ENCODE assay signal across 10 cellular contexts in the genomic region with DNA sequence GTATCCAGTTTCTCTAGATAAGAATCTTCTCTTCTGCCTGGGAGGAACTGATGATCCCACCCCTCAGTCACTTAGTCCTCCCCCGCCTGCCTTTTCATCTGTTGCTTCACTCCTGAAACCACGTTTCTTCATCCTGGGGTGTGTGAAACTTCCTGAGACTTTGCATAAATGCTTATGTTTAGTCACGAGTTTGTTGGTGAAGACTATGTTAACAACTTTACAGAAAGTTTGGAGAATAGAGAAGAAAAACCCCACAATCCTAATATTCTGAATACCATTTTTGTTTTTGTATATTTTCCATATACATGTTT. TPM values are rescaled to one million over a fixed set of nuclear protein-coding genes. Genes with fewer than 3 reads are reported as not detected.
DNase-seq lines count a peak whose midpoint lies in the region; ATAC-seq and TF ChIP-seq lines count a peak whose summit lies in the region.
"Had no signal": no experiment of that assay in that cellular context is flagged by ENCODE, and none has a peak within 500 bp of the region (broad histone marks: within the 10 kb centered on the region; RNA-seq: fewer than 3 reads in every experiment).

No MANE protein-coding gene starts in this region.

- peak; percentile 35 for DNase-seq in ELF-1 (ENCODE audit: low read depth, low spot score)
- peak; percentile 81 for DNase-seq in KBM-7
- DNase-seq in mucosa of descending colon: no peak
- no peak for DNase-seq in activated gamma-delta T cell (lab: John Stamatoyannopoulos, UW)
- no peak for DNase-seq in GDM1 (lab: John Stamatoyannopoulos, UW)
- DNase-seq: activated T-cell treated with anti-CD3 and anti-CD28 coated beads for 4 hours, NCI-H774 had no signal

- in situ Hi-C loops in KBM-7 (cut with MboI; ENCODE audit: low pct_unique_long_range_greater_than_20kb, low sequenced_read_pairs): no loop called here

- peak; percentile 38 for ATAC-seq in mucosa of descending colon
- ATAC-seq in GM19023 (IDR thresholded peaks at IDR 0.05; ENCODE audit: unreplicated experiment): no peak
- no peak for ATAC-seq in GM18520 (IDR thresholded peaks at IDR 0.05; ENCODE audit: unreplicated experiment)

- no peaks in the 10 kb centered on the region for H3K9me3 ChIP-seq in mucosa of descending colon

- H3K4me1 ChIP-seq in mucosa of descending colon (ENCODE audit: low read depth): no peaks in the 10 kb centered on the region

- intact Hi-C loops in mucosa of descending colon (cut with DNase I, micrococcal nuclease): no loop called here

- no peak for TF ChIP-seq CTCF in mucosa of descending colon (IDR thresholded peaks at IDR 0.05)

- H3K27ac ChIP-seq in angular gyrus (ENCODE audit: low read depth, low read length): peak overlapping the region; percentile 73

- H3K36me3 ChIP-seq in mucosa of descending colon (ENCODE audit: low read depth): no peaks in the 10 kb centered on the region

- no peak overlapping the region for H3K4me3 ChIP-seq in mucosa of descending colon

RNA-seq across cellular contexts. Expression of a gene that starts 33.2 kb away (rescaled TPM):
- 10 to 100 TPM; 60.8 to 85.7 (median 66.8) TPM for total RNA-seq in mucosa of descending colon

Comparison
In these comparisons a context has a peak if more than half of its experiments do, and no peak if none do; other contexts are left out.
1. DNase-seq: peak in ELF-1 (single experiment) and KBM-7 (single experiment); none in mucosa of descending colon (0 of 3), activated gamma-delta T cell (single experiment) and GDM1 (single experiment).